ENCODE assay signal across 32 cellular contexts in genomic region chr13:38914070-38914469, GRCh38.
DNase-seq lines count a peak whose midpoint lies in the region; ATAC-seq, FAIRE-seq and TF ChIP-seq lines count a peak whose summit lies in the region.
"Had no signal": no experiment of that assay in that cellular context is flagged by ENCODE, and none has a peak within 500 bp of the region (broad histone marks: within the 10 kb centered on the region; RNA-seq: fewer than 3 reads in every experiment).

No MANE protein-coding gene starts in this region.

- H3K36me3 ChIP-seq in GM12878 (ENCODE audit: control insufficient read depth in 2 of 2, insufficient read depth in 2 of 2, low read length in 1 of 2) (no peaks in the 10 kb centered on the region), stomach (no peaks in the 10 kb centered on the region), BE2C (no peaks in the 10 kb centered on the region)
- H3K36me3 ChIP-seq: gastrocnemius medialis, neural progenitor cell, right lobe of liver, uterus had no signal

- SMC1A ChIA-PET in GM12878 (lab: Charles Lee; ENCODE audit: uncharacterized antibody, unreplicated experiment): interaction anchor here (0.8 to 1.2 kb wide), 3 partner anchors 40 to 151 kb away, joined by 3 to 4 read pairs (median 3); no protein-coding TSS in a partner anchor

- TF ChIP-seq CTCF in GM12878 (IDR thresholded peaks at IDR 0.05 in 2 of 3, conservative IDR thresholded peaks at IDR 0.05 in 1 of 3; ENCODE audit: control insufficient read depth in 2 of 3, extremely low read depth in 1 of 3, insufficient read depth in 1 of 3, low read depth in 3 of 3, low read length in 3 of 3) (no peak), nephron progenitor cell (IDR thresholded peaks at IDR 0.05) (no peak), stomach (IDR thresholded peaks at IDR 0.05) (no peak), BE2C (IDR thresholded peaks at IDR 0.05; ENCODE audit: low read depth, low read length) (no peak)

- no peaks in the 10 kb centered on the region for H3K4me1 ChIP-seq in GM12878 (ENCODE audit: control insufficient read depth, insufficient read depth, low read length)
- peaks cover 0 to 9% (median 0%) of the 10 kb centered on the region in 4 donors for H3K4me1 ChIP-seq in stomach
- H3K4me1 ChIP-seq in BE2C: no peaks in the 10 kb centered on the region
- H3K4me1 ChIP-seq: gastrocnemius medialis, neural progenitor cell, right lobe of liver, uterus had no signal

- no peak for TF ChIP-seq RAD21 in GM12878 (IDR thresholded peaks at IDR 0.05; ENCODE audit: insufficient read depth, low read depth, low read length)

- H3K27ac Mint-ChIP-seq in nephron progenitor cell: no peak overlapping the region
- H3K27ac Mint-ChIP-seq: B cell; CD8-positive, alpha-beta memory T cell; neural progenitor cell; T-helper 17 cell had no signal

- no peak overlapping the region; the same call in 1 of the 2 replicates for H2AFZ ChIP-seq in GM12878 (ENCODE audit: control insufficient read depth, low read depth, low read length)
- H2AFZ ChIP-seq: neural progenitor cell had no signal

- H3K4me3 Mint-ChIP-seq in nephron progenitor cell: no peak overlapping the region
- H3K4me3 Mint-ChIP-seq: B cell; CD8-positive, alpha-beta memory T cell; neural progenitor cell; T-helper 17 cell had no signal

- in situ Hi-C loops in GM12878 (cut with MboI): no loop called here

- TF ChIP-seq POLR2A in GM12878 (IDR thresholded peaks at IDR 0.05; ENCODE audit: low read depth, low read length) (no peak), stomach (IDR thresholded peaks at IDR 0.05) (no peak)

- DNase-seq in SHP77 (lab: John Stamatoyannopoulos, UW) (peak; percentile 15 to 20), SHP77 treated with DMSO at 0.1 percent for 48 hours (lab: John Stamatoyannopoulos, UW) (no peak), NCI-H146 treated with DMSO at 0.1 percent for 48 hours (lab: John Stamatoyannopoulos, UW; ENCODE audit: unreplicated experiment) (peak; percentile 24), GM12878 (ENCODE audit: low read depth, low spot score) (no peak), nephron progenitor cell (no peak), stomach (no peak), BE2C (no peak), 8988T (no peak)
- DNase-seq: activated CD4-positive, alpha-beta T cell treated with anti-CD3 and anti-CD28 coated beads for 4 hours; activated effector memory CD4-positive, alpha-beta T cell treated with anti-CD3 and anti-CD28 coated beads, Interleukin-2, amount 50 U/mL, for 16 hours; activated T-cell treated with anti-CD3 and anti-CD28 coated beads, Interleukin-2, amount 50 U/mL, for 1 hour; caudate nucleus; CD8-positive, alpha-beta memory T cell; gastrocnemius medialis; KG1; left cardiac atrium; mammary epithelial cell; NCI-H1048; NCI-H187; NCI-H2171; NCI-H510A; posterior cingulate gyrus; right lobe of liver; stimulated activated naive CD8-positive, alpha-beta T cell treated with anti-CD3 and anti-CD28 coated beads, Interleukin-15, Interleukin-2, amounts not matched to agents 100 U/mL and 50 U/mL, for 24 hours; T-helper 17 cell; uterus had no signal

- no peaks in the 10 kb centered on the region for H3K9me3 Mint-ChIP-seq in nephron progenitor cell
- H3K9me3 Mint-ChIP-seq: CD8-positive, alpha-beta memory T cell; neural progenitor cell had no signal

- intact Hi-C loops in GM12878 (cut with micrococcal nuclease; ENCODE audit: unreplicated experiment): loop anchor here (5.0 kb wide), 3 partner anchors 103 to 337 kb away; partner anchors contain the start of gene FREM2
- intact Hi-C loops in stomach (cut with DNase I; ENCODE audit: low total_unique reads): loop anchor here (10.0 kb wide), 1 partner anchor 229 kb away; the partner anchor contains the start of gene FREM2

- BruUV-seq in GM12878 (replicated peaks; lab: Mats Ljungman, UMichigan): no TSS peak

- H3K27ac ChIP-seq in GM12878 (ENCODE audit: control insufficient read depth, insufficient read depth): no peak overlapping the region
- no peak overlapping the region for H3K27ac ChIP-seq in stomach
- H3K27ac ChIP-seq: gastrocnemius medialis, neural progenitor cell, right lobe of liver, SK-N-MC, uterus had no signal

- 58% methylated on average over 6 of the region's 6 CpGs for WGBS in GM12878 (ENCODE audit: insufficient coverage, insufficient replicate concordance, low lambda C conversion rate, missing lambda C conversion rate)
- 76 to 88% (median 80%) methylated on average over 6 of the region's 6 CpGs for WGBS in stomach, 5 donors

- no peak for FAIRE-seq in GM12878 (lab: Jason Lieb, UNC)
- FAIRE-seq: endometrium, G401.6, GM19239 had no signal

- CTCF ChIA-PET in GM12878 (lab: Yijun Ruan, JAX): interaction anchor here (0.6 to 2.9 kb wide), 12 partner anchors 9 to 228 kb away, joined by 3 to 11 read pairs (median 4); no protein-coding TSS in a partner anchor

- H3K27me3 Mint-ChIP-seq in nephron progenitor cell (ENCODE audit: low read depth, poor library complexity): peaks cover 2% of the 10 kb centered on the region

- H3K27me3 ChIP-seq in GM12878 (replicated peaks in 1 of 2; ENCODE audit: control insufficient read depth in 2 of 2, insufficient read depth in 2 of 2, low read length in 1 of 2) (no peaks in the 10 kb centered on the region), stomach (no peaks in the 10 kb centered on the region), BE2C (peaks cover 13% of the 10 kb centered on the region)
- H3K27me3 ChIP-seq: gastrocnemius medialis, neural progenitor cell, right lobe of liver, uterus had no signal

- H3K4me3 ChIP-seq in GM12878 (no peak overlapping the region), stomach (no peak overlapping the region), BE2C (ENCODE audit: low read depth, low read length) (no peak overlapping the region; the same call in 1 of the 2 replicates)
- H3K4me3 ChIP-seq: gastrocnemius medialis, neural progenitor cell, right lobe of liver, SK-N-MC, uterus had no signal

- H3K4me2 ChIP-seq in GM12878 (ENCODE audit: control insufficient read depth, insufficient read depth): no peak overlapping the region
- H3K4me2 ChIP-seq: neural progenitor cell had no signal

- POLR2A ChIA-PET in GM12878 (lab: Charles Lee): no interaction called here

- peak; percentile 27; the same call in 2 of the 3 replicates for ATAC-seq in GM12878
- ATAC-seq: gastrocnemius medialis; left cardiac atrium; stimulated activated naive CD8-positive, alpha-beta T cell treated with anti-CD3 and anti-CD28 coated beads, Interleukin-15, Interleukin-2, amounts not matched to agents 100 U/mL and 50 U/mL, for 24 hours; T-helper 17 cell had no signal

- no peaks in the 10 kb centered on the region for H3K36me3 Mint-ChIP-seq in nephron progenitor cell (ENCODE audit: low read depth)
- H3K36me3 Mint-ChIP-seq: CD8-positive, alpha-beta memory T cell; neural progenitor cell had no signal

- TF ChIP-seq EP300 in GM12878 (IDR thresholded peaks at IDR 0.05; ENCODE audit: borderline replicate concordance in 1 of 2, control insufficient read depth in 1 of 2, low read depth in 2 of 2, low read length in 2 of 2) (no peak), stomach (IDR thresholded peaks at IDR 0.05) (no peak)

- H3K4me1 Mint-ChIP-seq in nephron progenitor cell: peaks cover 14% of the 10 kb centered on the region
- H3K4me1 Mint-ChIP-seq: B cell; CD8-positive, alpha-beta memory T cell had no signal

- no peaks in the 10 kb centered on the region for H4K20me1 ChIP-seq in GM12878 (ENCODE audit: control insufficient read depth, insufficient read depth)

- H3K9ac ChIP-seq in GM12878 (ENCODE audit: control insufficient read depth, insufficient read depth, low read length): no peak overlapping the region
- H3K9ac ChIP-seq: neural progenitor cell had no signal

- H3K9me3 ChIP-seq in GM12878 (replicated peaks; ENCODE audit: control insufficient read depth, insufficient read depth, low read length) (no peaks in the 10 kb centered on the region), stomach (no peaks in the 10 kb centered on the region), BE2C (no peaks in the 10 kb centered on the region)
- H3K9me3 ChIP-seq: gastrocnemius medialis, right lobe of liver, uterus had no signal

- RAD21 ChIA-PET in GM12878 (lab: Charles Lee; ENCODE audit: unreplicated experiment): interaction anchor here (1.3 to 2.7 kb wide), 3 partner anchors 41 to 228 kb away, joined by 3 to 9 read pairs (median 5); no protein-coding TSS in a partner anchor

- H3K79me2 ChIP-seq in GM12878 (ENCODE audit: control insufficient read depth, insufficient read depth, low read length): no peaks in the 10 kb centered on the region

TF ChIP-seq in GM12878, 131 proteins besides CTCF, POLR2A, EP300 and RAD21 (continues in another document):
- TF ChIP-seq IKZF1 (conservative IDR thresholded peaks at IDR 0.05) (no peak), RFX5 (IDR thresholded peaks at IDR 0.05; ENCODE audit: low read depth, low read length) (no peak), ETV6 (conservative IDR thresholded peaks at IDR 0.05 in 1 of 2, IDR thresholded peaks at IDR 0.05 in 1 of 2; ENCODE audit: borderline replicate concordance in 1 of 2, low read depth in 1 of 2) (no peak), PBX3 (IDR thresholded peaks at IDR 0.05; ENCODE audit: insufficient replicate concordance, low read depth, low read length) (no peak), HDAC6 (IDR thresholded peaks at IDR 0.05; ENCODE audit: unreplicated experiment) (no peak), TBL1XR1 (IDR thresholded peaks at IDR 0.05; ENCODE audit: low read depth, low read length) (no peak), SREBF2 (IDR thresholded peaks at IDR 0.05; ENCODE audit: low read length) (no peak), ATF3 (IDR thresholded peaks at IDR 0.05; ENCODE audit: borderline replicate concordance, extremely low read depth, low read depth, low read length) (no peak), ZNF384 (IDR thresholded peaks at IDR 0.05; ENCODE audit: borderline replicate concordance, low read depth, low read length) (no peak), YBX1 (IDR thresholded peaks at IDR 0.05) (no peak), MAX (IDR thresholded peaks at IDR 0.05; ENCODE audit: low read depth, low read length) (no peak)

Comparison
In these comparisons a context has a peak if more than half of its experiments do, and no peak if none do; other contexts are left out.
1. DNase-seq: peak in SHP77 (2 of 2) and NCI-H146 treated with DMSO at 0.1 percent for 48 hours (single experiment); none in SHP77 treated with DMSO at 0.1 percent for 48 hours (single experiment), GM12878 (single experiment), nephron progenitor cell (single experiment), stomach (single experiment), BE2C (single experiment) and 8988T (single experiment).